8 cellular contexts compared by ENCODE assay signal in the genomic region with DNA sequence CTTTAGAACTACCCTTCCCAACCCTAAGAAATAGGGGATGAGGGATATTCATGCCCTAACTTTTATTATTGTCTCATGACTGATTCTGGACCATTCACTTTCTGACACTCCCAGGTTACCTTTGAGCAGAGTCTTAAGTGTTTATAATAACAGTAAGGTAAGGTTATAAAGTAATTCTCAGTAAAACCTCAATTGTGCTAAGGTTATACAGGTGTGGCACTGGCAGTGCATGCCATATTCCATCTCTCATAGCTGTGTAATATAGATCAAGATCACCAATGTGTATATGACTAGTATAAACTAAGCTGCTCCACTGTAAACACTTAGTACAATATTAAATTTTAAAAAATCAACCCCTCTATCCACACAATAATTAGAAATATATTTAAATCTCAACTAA.
"Had no signal": no experiment of that assay in that cellular context is flagged by ENCODE, and none has a peak within 500 bp of the region (broad histone marks: within the 10 kb centered on the region; RNA-seq: fewer than 3 reads in every experiment).

No MANE protein-coding gene starts in this region.

- H3K4me1 ChIP-seq: HAP-1 had no signal

- H3K4me3 ChIP-seq: GM23338, HAP-1 had no signal

- H3K9me3 ChIP-seq: HAP-1 had no signal

- H3K27ac ChIP-seq: HL-60 had no signal

- H3K36me3 ChIP-seq: HAP-1 had no signal

- FAIRE-seq: H1, HepG2 had no signal

- DNase-seq: H7, HFFc6 had no signal

- ATAC-seq: GM23338, HCT116, HepG2 had no signal
